In genomic region chr1:225845633-225846259, GRCh38 we compare ENCODE assay signal across 8 cellular contexts. TPM values are rescaled to one million over a fixed set of nuclear protein-coding genes. Genes with fewer than 3 reads are reported as not detected.
A peak's percentile ranks its signal among the peaks of the same experiment; 100 is the strongest.
DNase-seq lines count a peak whose midpoint lies in the region; ATAC-seq and TF ChIP-seq lines count a peak whose summit lies in the region.

No MANE protein-coding gene starts in this region.

- no peak overlapping the region for H3K9ac ChIP-seq in trophoblast cell (ENCODE audit: low read length)

- H3K27me3 ChIP-seq in GM23338 (ENCODE audit: insufficient read depth) (no peaks in the 10 kb centered on the region), trophoblast cell (ENCODE audit: insufficient read depth, low read length) (no peaks in the 10 kb centered on the region)

- H3K9me2 ChIP-seq in GM23338 (ENCODE audit: insufficient read depth) = no peaks in the 10 kb centered on the region

- peaks cover 3% of the 10 kb centered on the region for H3K9me3 ChIP-seq in trophoblast cell (ENCODE audit: insufficient read depth, low read depth, low read length)

- peak; percentile 91 for ATAC-seq in GM23338
- ATAC-seq in HG02678 (IDR thresholded peaks at IDR 0.05; ENCODE audit: unreplicated experiment) = no peak
- no peak for ATAC-seq in GM21528 (IDR thresholded peaks at IDR 0.05; ENCODE audit: low FRiP score, unreplicated experiment)

- H3K23ac ChIP-seq in trophoblast cell (ENCODE audit: low read length) = no peak overlapping the region

- H3K14ac ChIP-seq in trophoblast cell (ENCODE audit: low read length) = no peak overlapping the region

- no peak overlapping the region for H2BK12ac ChIP-seq in trophoblast cell (ENCODE audit: low read length)

- H3K27ac ChIP-seq in GM23338 (ENCODE audit: low read depth) = peak overlapping the region; percentile 72; the same call in 1 of the 2 replicates
- no peak overlapping the region for H3K27ac ChIP-seq in trophoblast cell (ENCODE audit: low read depth, low read length)

- peaks cover 57% of the 10 kb centered on the region for H3K36me3 Mint-ChIP-seq in GM23338 (ENCODE audit: low read depth)
- H3K36me3 Mint-ChIP-seq in activated naive CD4-positive, alpha-beta T cell treated with anti-CD3 and anti-CD28 coated beads for 36 hours (ENCODE audit: low read depth) = peaks cover 4% of the 10 kb centered on the region

- H3K4me1 Mint-ChIP-seq in GM23338 = peaks cover 29% of the 10 kb centered on the region
- H3K4me1 Mint-ChIP-seq in activated naive CD4-positive, alpha-beta T cell treated with anti-CD3 and anti-CD28 coated beads for 36 hours (ENCODE audit: low read depth) = peaks cover 36% of the 10 kb centered on the region

- intact Hi-C loops in activated naive CD4-positive, alpha-beta T cell treated with anti-CD3 and anti-CD28 coated beads for 36 hours (cut with micrococcal nuclease) = loop anchor here (5.0 kb wide), 3 partner anchors 52 to 368 kb away; no protein-coding TSS in a partner anchor
- intact Hi-C loops in head of caudate nucleus (cut with DNase I) = no loop called here

- peaks cover 17% of the 10 kb centered on the region for H3K27me3 Mint-ChIP-seq in GM23338 (ENCODE audit: insufficient read depth, low read depth, poor library complexity)
- no peaks in the 10 kb centered on the region for H3K27me3 Mint-ChIP-seq in activated naive CD4-positive, alpha-beta T cell treated with anti-CD3 and anti-CD28 coated beads for 36 hours (ENCODE audit: low read depth)

- H3K4me3 Mint-ChIP-seq in GM23338 = no peak overlapping the region
- no peak overlapping the region for H3K4me3 Mint-ChIP-seq in activated naive CD4-positive, alpha-beta T cell treated with anti-CD3 and anti-CD28 coated beads for 36 hours

- no peak overlapping the region for H4K8ac ChIP-seq in trophoblast cell (ENCODE audit: low read depth, low read length)

- no peak overlapping the region for H2BK120ac ChIP-seq in trophoblast cell (ENCODE audit: insufficient read depth, low read length, poor library complexity)

- peak; percentile 79 to 98 for TF ChIP-seq CTCF in GM23338 (conservative IDR thresholded peaks at IDR 0.05; ENCODE audit: low read depth in 2 of 2)

- CTCF ChIA-PET in activated naive CD4-positive, alpha-beta T cell treated with anti-CD3 and anti-CD28 coated beads for 36 hours (lab: Charles Lee) = interaction anchor here (0.5 to 0.6 kb wide), 2 partner anchors 44 to 263 kb away, joined by 3 to 6 read pairs; no protein-coding TSS in a partner anchor

- DNase-seq in Ammon's horn (ENCODE audit: low spot score) = peak; percentile 74
- DNase-seq in GM23338 (ENCODE audit: low spot score) = peak; percentile 97
- peak; percentile 19 for DNase-seq in NCI-H748 treated with DMSO at 0.1 percent for 48 hours (lab: John Stamatoyannopoulos, UW)
- peak; percentile 49 for DNase-seq in activated naive CD4-positive, alpha-beta T cell treated with anti-CD3 and anti-CD28 coated beads for 36 hours
- DNase-seq in head of caudate nucleus = peak; percentile 33 to 83 (median 59)
- peak; percentile 56 to 80 for DNase-seq in trophoblast cell

- no peak overlapping the region for H2AFZ ChIP-seq in GM23338
- H2AFZ ChIP-seq in trophoblast cell (ENCODE audit: insufficient read depth, low read length, poor library complexity) = no peak overlapping the region

- H2BK5ac ChIP-seq in trophoblast cell (ENCODE audit: low read depth, low read length, poor library complexity) = no peak overlapping the region

- WGBS in trophoblast cell (ENCODE audit: extremely low coverage, insufficient coverage, insufficient read length) = no CpG with 5 or more reads among the region's 11 CpGs

- H3K4me2 ChIP-seq in GM23338 = peak overlapping the region; percentile 38; the same call in 1 of the 2 replicates
- H3K4me2 ChIP-seq in trophoblast cell (ENCODE audit: low read length) = no peak overlapping the region

- H2AK5ac ChIP-seq in trophoblast cell (ENCODE audit: low read length) = no peak overlapping the region

- H3K79me1 ChIP-seq in trophoblast cell (ENCODE audit: low read length) = no peaks in the 10 kb centered on the region

- no peaks in the 10 kb centered on the region; the same call in 1 of the 2 replicates for H4K20me1 ChIP-seq in GM23338 (replicated peaks; ENCODE audit: insufficient read depth)

- H3K4ac ChIP-seq in trophoblast cell (ENCODE audit: low read depth, low read length) = no peak overlapping the region

- H3K9me3 Mint-ChIP-seq in GM23338 = peaks cover 7% of the 10 kb centered on the region
- H3K9me3 Mint-ChIP-seq in activated naive CD4-positive, alpha-beta T cell treated with anti-CD3 and anti-CD28 coated beads for 36 hours = no peaks in the 10 kb centered on the region

- no peak overlapping the region for H4K12ac ChIP-seq in trophoblast cell (ENCODE audit: low read depth, low read length)

- no peak overlapping the region for H4K91ac ChIP-seq in trophoblast cell (ENCODE audit: low read depth, low read length)

- H3K4me1 ChIP-seq in GM23338 (ENCODE audit: insufficient read depth) (peaks cover 8% of the 10 kb centered on the region), trophoblast cell (ENCODE audit: control insufficient read depth in 1 of 2, insufficient read depth in 2 of 2, low read length in 2 of 2) (peaks cover 2 to 4% of the 10 kb centered on the region in 2 experiments)

- H3K79me2 ChIP-seq in GM23338 (replicated peaks; ENCODE audit: insufficient read depth) (no peaks in the 10 kb centered on the region), trophoblast cell (ENCODE audit: control insufficient read depth, insufficient read depth, low read length, poor library complexity) (no peaks in the 10 kb centered on the region)

- H3K27ac Mint-ChIP-seq in GM23338 = no peak overlapping the region
- H3K27ac Mint-ChIP-seq in activated naive CD4-positive, alpha-beta T cell treated with anti-CD3 and anti-CD28 coated beads for 36 hours = no peak overlapping the region

- peaks cover 3% of the 10 kb centered on the region; the same call in 1 of the 2 replicates for H3K36me3 ChIP-seq in GM23338 (ENCODE audit: insufficient read depth)
- H3K36me3 ChIP-seq in trophoblast cell (ENCODE audit: control insufficient read depth in 1 of 2, insufficient read depth in 2 of 2, low read length in 2 of 2) = peaks cover 26% of the 10 kb centered on the region in 2 experiments

- no peak overlapping the region for H3K18ac ChIP-seq in trophoblast cell (ENCODE audit: low read length)

- H3F3A ChIP-seq in GM23338 (replicated peaks; ENCODE audit: low read depth) = peaks cover 41% of the 10 kb centered on the region

- H3K4me3 ChIP-seq in GM23338 = no peak overlapping the region
- no peak overlapping the region for H3K4me3 ChIP-seq in trophoblast cell (ENCODE audit: low read depth, low read length)

TF ChIP-seq in GM23338, 12 proteins besides CTCF, POLR2A, EP300 and RAD21:
- TF ChIP-seq POLR2AphosphoS5 (IDR thresholded peaks at IDR 0.05; ENCODE audit: low read depth) (peak; percentile 69), ZNF331 (CRISPR knock-in tag; IDR thresholded peaks at IDR 0.05; ENCODE audit: low read depth) (no peak)

RNA-seq across cellular contexts. Expression of gene EPHX1, which starts 35.8 kb away (rescaled TPM):
- 46.5 and 47.0 TPM in 2 replicates for total RNA-seq in GM23338 (2014; rRNA removed; shearing (Covaris generic))
- 15.3 and 17.3 TPM in 2 replicates for polyA plus RNA-seq in GM23338 (2016; fragmentation: Nextera tagmentation; extraction: Ambion mirVana)
- total RNA-seq in activated naive CD4-positive, alpha-beta T cell treated with anti-CD3 and anti-CD28 coated beads for 36 hours = 1 to 10 TPM; 3.8 to 5.0 TPM
- polyA plus RNA-seq in trophoblast cell (2013) = 44.6 and 45.9 TPM in 2 replicates

RNA-seq across cellular contexts. Expression of gene TMEM63A, which starts 36.4 kb away (rescaled TPM):
- 61.8 and 76.9 TPM in 2 replicates for total RNA-seq in GM23338 (2014; rRNA removed; shearing (Covaris generic))
- 24.3 and 31.7 TPM in 2 replicates for polyA plus RNA-seq in GM23338 (2016; fragmentation: Nextera tagmentation; extraction: Ambion mirVana)
- total RNA-seq in activated naive CD4-positive, alpha-beta T cell treated with anti-CD3 and anti-CD28 coated beads for 36 hours = 10 to 100 TPM; 34.3 to 34.7 TPM
- 25.6 and 26.7 TPM in 2 replicates for polyA plus RNA-seq in trophoblast cell (2013)

RNA-seq across cellular contexts. Expression of gene LEFTY1, which starts 43.2 kb away (rescaled TPM):
- total RNA-seq in GM23338 (2014; rRNA removed; shearing (Covaris generic)) = 65.4 and 67.1 TPM in 2 replicates
- polyA plus RNA-seq in GM23338 (2016; fragmentation: Nextera tagmentation; extraction: Ambion mirVana) = 25.7 and 27.5 TPM in 2 replicates
- total RNA-seq in activated naive CD4-positive, alpha-beta T cell treated with anti-CD3 and anti-CD28 coated beads for 36 hours = under 1 TPM in 1 of 2 experiments, not detected in 1; 0.22 TPM
- polyA plus RNA-seq in trophoblast cell (2013) = 0.18 and 0.22 TPM in 2 replicates

Comparison
In these comparisons a context has a peak if more than half of its experiments do, and no peak if none do; other contexts are left out.
1. DNase-seq: peak in every context shown above with its lines; median percentile 97 in GM23338; 74 in Ammon's horn; 68 in trophoblast cell; 59 in head of caudate nucleus; 49 in activated naive CD4-positive, alpha-beta T cell treated with anti-CD3 and anti-CD28 coated beads for 36 hours; 19 in NCI-H748 treated with DMSO at 0.1 percent for 48 hours.
2. RNA of gene LEFTY1, which starts 43.2 kb away (total RNA-seq): 65.4 to 67.1 TPM in GM23338; 0.22 TPM in activated naive CD4-positive, alpha-beta T cell treated with anti-CD3 and anti-CD28 coated beads for 36 hours; every median in the first group is over 10 times any median in the second.